Comparison of ENCODE assay signal across 8 cellular contexts in the genomic region with DNA sequence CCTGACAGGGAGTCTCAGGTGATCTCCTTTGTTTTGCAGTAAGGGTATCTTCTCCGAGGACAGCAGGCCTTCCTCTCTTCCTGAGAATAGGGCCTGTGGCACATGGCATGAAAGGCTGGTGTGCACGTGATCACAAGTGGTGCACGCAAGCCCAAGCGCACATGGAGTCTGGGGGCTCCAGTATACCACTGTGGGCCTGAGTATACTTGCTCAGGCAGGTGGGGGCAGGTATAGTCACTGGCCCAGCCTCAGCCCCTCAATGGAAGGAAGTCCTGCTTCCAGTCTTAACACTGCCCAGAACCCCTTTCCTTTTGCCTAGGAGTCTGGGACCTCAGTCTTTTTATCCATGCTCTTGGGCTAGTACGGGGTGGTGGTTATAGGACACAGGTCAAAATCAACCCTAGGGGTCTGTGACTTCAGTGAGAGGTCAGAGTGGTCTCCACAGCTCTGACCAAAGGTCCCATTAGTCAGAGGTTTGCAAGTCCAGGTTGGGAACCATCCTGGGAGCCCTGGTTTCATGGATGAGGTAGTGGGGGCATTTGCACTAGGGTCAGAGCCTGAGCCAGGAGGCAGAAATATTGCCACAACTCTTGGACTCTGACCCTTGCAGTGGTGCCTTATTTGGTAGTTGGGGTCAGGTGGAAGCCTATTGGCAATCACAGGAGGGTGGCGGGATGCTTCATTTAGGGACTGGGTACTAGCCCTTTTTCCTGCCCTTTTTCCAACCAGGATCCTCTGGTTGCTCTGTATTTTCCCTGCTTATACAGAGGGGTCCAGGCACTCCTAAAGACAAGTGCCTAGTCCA. TPM values are rescaled to one million over a fixed set of nuclear protein-coding genes. Genes with fewer than 3 reads are reported as not detected.
DNase-seq lines count a peak whose midpoint lies in the region; ATAC-seq and TF ChIP-seq lines count a peak whose summit lies in the region.

No MANE protein-coding gene starts in this region.

- H3K27ac ChIP-seq in left ventricle myocardium inferior (replicated peaks) (peak overlapping the region; percentile 94), brain microvascular endothelial cell (no peak overlapping the region), mesendoderm (ENCODE audit: low read depth, low read length) (no peak overlapping the region), vagina (peak overlapping the region; percentile 86)

- peaks cover 16% of the 10 kb centered on the region for H3K36me3 ChIP-seq in left ventricle myocardium inferior
- peaks cover 18% of the 10 kb centered on the region for H3K36me3 ChIP-seq in brain microvascular endothelial cell (replicated peaks)
- H3K36me3 ChIP-seq in mesendoderm (ENCODE audit: control insufficient read depth, insufficient read depth, low read length) = peaks cover 9% of the 10 kb centered on the region
- peaks cover 0 to 12% of the 10 kb centered on the region in 2 donors for H3K36me3 ChIP-seq in vagina

- no peak overlapping the region for H4K8ac ChIP-seq in mesendoderm (ENCODE audit: low read depth, low read length)

- DNase-seq in left ventricle myocardium inferior = no peak
- DNase-seq in left cardiac atrium = no peak
- no peak for DNase-seq in brain microvascular endothelial cell
- DNase-seq in mesendoderm = no peak
- DNase-seq in vagina (ENCODE audit: extremely low spot score in 2 of 2) = no peak
- DNase-seq in NCI-H2196 (lab: John Stamatoyannopoulos, UW; ENCODE audit: unreplicated experiment) = no peak
- DNase-seq in GDM1 (lab: John Stamatoyannopoulos, UW) = no peak

- H3K9me3 ChIP-seq in left ventricle myocardium inferior (replicated peaks) = no peaks in the 10 kb centered on the region
- H3K9me3 ChIP-seq in vagina = no peaks in the 10 kb centered on the region

- H3K9ac ChIP-seq in mesendoderm (ENCODE audit: low read length) = peak overlapping the region; percentile 38

- no peak overlapping the region for H3K18ac ChIP-seq in mesendoderm (ENCODE audit: low read length)

- in situ Hi-C loops in brain microvascular endothelial cell (cut with HindIII; ENCODE audit: low pct_ligation_motif_present, low sequenced_read_pairs) = no loop called here

- H2BK15ac ChIP-seq in mesendoderm (replicated peaks; ENCODE audit: low read depth) = no peak overlapping the region

- H3K4ac ChIP-seq in mesendoderm (ENCODE audit: low read depth, low read length) = no peak overlapping the region

- H3K4me3 ChIP-seq in left ventricle myocardium inferior (peak overlapping the region; percentile 97), brain microvascular endothelial cell (ENCODE audit: low read depth, low read length) (peak overlapping the region; percentile 91), mesendoderm (ENCODE audit: low read length) (no peak overlapping the region), vagina (peak overlapping the region; percentile 88 to 91)

- peaks cover 12% of the 10 kb centered on the region for H3K79me2 ChIP-seq in mesendoderm (ENCODE audit: control insufficient read depth, insufficient read depth, low read length)

- WGBS in mesendoderm (ENCODE audit: extremely low coverage, insufficient coverage, low lambda C conversion rate) = no CpG with 5 or more reads among the region's 6 CpGs

- TF ChIP-seq CTCF in left ventricle myocardium inferior (IDR thresholded peaks at IDR 0.05; ENCODE audit: borderline replicate concordance) = no peak
- no peak for TF ChIP-seq CTCF in brain microvascular endothelial cell (IDR thresholded peaks at IDR 0.05; ENCODE audit: low read depth, low read length, missing control alignments)
- no peak for TF ChIP-seq CTCF in vagina (IDR thresholded peaks at IDR 0.05)

- H4K5ac ChIP-seq in mesendoderm (ENCODE audit: low read length) = peak overlapping the region; percentile 100

- no peak overlapping the region for H2BK5ac ChIP-seq in mesendoderm (ENCODE audit: low read length)

- H3K4me1 ChIP-seq in left ventricle myocardium inferior (peaks cover 50% of the 10 kb centered on the region), mesendoderm (ENCODE audit: control insufficient read depth, low read depth, low read length) (peaks cover 2% of the 10 kb centered on the region), vagina (peaks cover 34% of the 10 kb centered on the region)

- H3K27me3 ChIP-seq in left ventricle myocardium inferior (ENCODE audit: low read depth) (no peaks in the 10 kb centered on the region), brain microvascular endothelial cell (replicated peaks) (no peaks in the 10 kb centered on the region), mesendoderm (ENCODE audit: insufficient read depth, low read length, poor library complexity) (no peaks in the 10 kb centered on the region), vagina (no peaks in the 10 kb centered on the region)

- no peak for TF ChIP-seq POLR2A in vagina (IDR thresholded peaks at IDR 0.05)

- H3K23ac ChIP-seq in mesendoderm (ENCODE audit: low read length) = no peak overlapping the region

- H3K56ac ChIP-seq in mesendoderm (ENCODE audit: low read length) = no peak overlapping the region

- H2AK5ac ChIP-seq in mesendoderm (ENCODE audit: low read length) = peak overlapping the region; percentile 45

- intact Hi-C loops in left ventricle myocardium inferior (cut with micrococcal nuclease) (no loop called here), left cardiac atrium (cut with DNase I) (no loop called here), vagina (cut with DNase I) (no loop called here)

- peaks cover 25% of the 10 kb centered on the region for H3K79me1 ChIP-seq in mesendoderm (ENCODE audit: low read length)

- peak overlapping the region; percentile 38 for H3K4me2 ChIP-seq in mesendoderm (ENCODE audit: low read length)

- ATAC-seq in left cardiac atrium = no peak
- no peak for ATAC-seq in HG02798 (IDR thresholded peaks at IDR 0.05; ENCODE audit: poor library complexity, unreplicated experiment)

- no peak overlapping the region for H2BK120ac ChIP-seq in mesendoderm (ENCODE audit: low read depth, low read length)

RNA-seq across cellular contexts. Expression of gene CCDC71, which starts 0.8 kb away (rescaled TPM):
- total RNA-seq in left ventricle myocardium inferior = 11.9 TPM
- total RNA-seq in left cardiac atrium = 10 to 100 TPM; 12.3 to 15.3 TPM
- 23.9 TPM for polyA plus RNA-seq in mesendoderm (2013, experiment 1 of 2)
- 24.1 TPM for polyA plus RNA-seq in mesendoderm (2013, experiment 2 of 2)
- 30.4 TPM for total RNA-seq in vagina

RNA-seq across cellular contexts. Expression of gene KLHDC8B, which starts 4.4 kb away (rescaled TPM):
- 92.5 TPM for total RNA-seq in left ventricle myocardium inferior
- 10 to 100 TPM; 35.6 to 55.9 TPM for total RNA-seq in left cardiac atrium
- polyA plus RNA-seq in mesendoderm (2013, experiment 1 of 2) = 5.4 TPM
- 5.9 TPM for polyA plus RNA-seq in mesendoderm (2013, experiment 2 of 2)
- total RNA-seq in vagina = 43.7 TPM

RNA-seq across cellular contexts. Expression of gene LAMB2, which starts 34.1 kb away (rescaled TPM):
- total RNA-seq in left ventricle myocardium inferior = 772 TPM
- 100 to 1,000 TPM; 629 to 714 TPM for total RNA-seq in left cardiac atrium
- polyA plus RNA-seq in mesendoderm (2013, experiment 1 of 2) = 60.3 TPM
- 62.4 TPM for polyA plus RNA-seq in mesendoderm (2013, experiment 2 of 2)
- total RNA-seq in vagina = 526 TPM

RNA-seq across cellular contexts. Expression of gene USP19, which starts 46.3 kb away (rescaled TPM):
- 62.5 TPM for total RNA-seq in left ventricle myocardium inferior
- 10 to 100 TPM; 38.3 to 49.5 TPM for total RNA-seq in left cardiac atrium
- 21.6 TPM for polyA plus RNA-seq in mesendoderm (2013, experiment 1 of 2)
- 23.3 TPM for polyA plus RNA-seq in mesendoderm (2013, experiment 2 of 2)
- 59.9 TPM for total RNA-seq in vagina

Comparison
In these comparisons a context has a peak if more than half of its experiments do, and no peak if none do; other contexts are left out.
1. H3K27ac ChIP-seq: peak in left ventricle myocardium inferior (single experiment) and vagina (single experiment); none in brain microvascular endothelial cell (single experiment) and mesendoderm (single experiment).